ENCODE assay signal across 10 cellular contexts in the genomic region with DNA sequence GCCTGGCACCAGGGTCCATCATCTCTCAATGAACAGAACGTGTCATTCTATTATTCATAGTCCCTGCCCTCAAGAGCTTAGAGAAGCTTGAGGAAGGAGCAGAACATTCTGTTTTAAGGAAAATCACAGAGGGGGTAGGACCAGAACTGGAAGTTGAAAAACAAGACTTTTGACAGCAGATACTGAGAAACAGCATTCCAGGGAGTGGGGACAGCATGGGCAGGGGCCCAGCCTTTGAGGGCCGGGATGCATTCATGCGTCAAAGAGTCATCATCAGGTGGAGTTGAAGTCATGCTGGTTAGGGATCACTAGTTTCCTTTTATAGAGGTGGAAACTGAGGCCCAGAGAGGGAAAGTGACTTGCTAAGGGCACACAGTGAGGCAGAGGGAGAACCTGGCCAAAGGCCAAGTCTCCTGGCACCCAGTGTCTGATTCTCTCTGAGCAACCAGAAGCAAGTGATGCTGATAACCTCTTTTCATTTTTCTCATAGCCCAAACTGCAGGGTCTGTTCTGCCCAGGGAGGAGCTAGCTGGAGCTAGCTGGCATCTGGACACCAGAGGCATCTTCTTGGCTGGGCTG. TPM values are rescaled to one million over a fixed set of nuclear protein-coding genes. Genes with fewer than 3 reads are reported as not detected.
DNase-seq lines count a peak whose midpoint lies in the region; ATAC-seq, FAIRE-seq and TF ChIP-seq lines count a peak whose summit lies in the region.
"Had no signal": no experiment of that assay in that cellular context is flagged by ENCODE, and none has a peak within 500 bp of the region (broad histone marks: within the 10 kb centered on the region; RNA-seq: fewer than 3 reads in every experiment).

No MANE protein-coding gene starts in this region.

- H3K4me3 Mint-ChIP-seq in H9: no peak overlapping the region

- H3K4me1 ChIP-seq in BLaER1 treated with 17β-estradiol and CSF1 and Interleukin-3, amounts not matched to agents 10 nM and 100 nM: peaks cover 50 to 82% (median 75%) of the 10 kb centered on the region in 10 experiments
- H3K4me1 ChIP-seq in breast epithelium (peaks cover 19 to 40% of the 10 kb centered on the region in 2 donors), H9 (ENCODE audit: insufficient read depth, low read length) (peaks cover 4% of the 10 kb centered on the region; the same call in 1 of the 2 replicates)

- H3K27ac ChIP-seq in BLaER1 treated with 17β-estradiol and CSF1 and Interleukin-3, amounts not matched to agents 10 nM and 100 nM: peak overlapping the region in 9 of 11 experiments; percentile 14 to 96 (median 91); a peak in 18 of 22 replicates
- H3K27ac ChIP-seq in breast epithelium: peak overlapping the region; percentile 98 to 100
- no peak overlapping the region for H3K27ac ChIP-seq in neural cell (ENCODE audit: low read length)
- no peak overlapping the region for H3K27ac ChIP-seq in brain microvascular endothelial cell
- H3K27ac ChIP-seq in H9 (ENCODE audit: insufficient read length, low read depth, low read length): no peak overlapping the region

- H2BK20ac ChIP-seq in H9 (ENCODE audit: low read depth, low read length, poor library complexity, severe bottlenecking): no peak overlapping the region

- no peak overlapping the region for H3K18ac ChIP-seq in H9 (ENCODE audit: insufficient read length, low read depth, low read length)

- H2BK12ac ChIP-seq in H9 (ENCODE audit: insufficient read length, low read depth, low read length): no peak overlapping the region

- no peak overlapping the region for H3K4me3 ChIP-seq in BLaER1 treated with 17β-estradiol and CSF1 and Interleukin-3, amounts not matched to agents 10 nM and 100 nM
- H3K4me3 ChIP-seq in H7 (ENCODE audit: insufficient read depth, low read depth, low read length) (no peak overlapping the region), breast epithelium (peak overlapping the region in 1 of 3 donors; percentile 97), neural cell (ENCODE audit: low read length) (no peak overlapping the region), brain microvascular endothelial cell (ENCODE audit: low read depth, low read length) (no peak overlapping the region)

- no peak overlapping the region for H2AFZ ChIP-seq in neural cell (ENCODE audit: low read depth, low read length)
- H2AFZ ChIP-seq in H9 (ENCODE audit: low read length): no peak overlapping the region

- H3K27me3 ChIP-seq in BLaER1 treated with 17β-estradiol and CSF1 and Interleukin-3, amounts not matched to agents 10 nM and 100 nM: no peaks in the 10 kb centered on the region; a peak in 1 of 22 replicates
- peaks cover 7% of the 10 kb centered on the region for H3K27me3 ChIP-seq in H7 (ENCODE audit: control insufficient read depth, insufficient read depth, low read length)
- H3K27me3 ChIP-seq in breast epithelium: no peaks in the 10 kb centered on the region
- no peaks in the 10 kb centered on the region for H3K27me3 ChIP-seq in neural cell (ENCODE audit: insufficient read depth, low read depth, low read length)
- no peaks in the 10 kb centered on the region for H3K27me3 ChIP-seq in brain microvascular endothelial cell (replicated peaks)
- no peaks in the 10 kb centered on the region for H3K27me3 ChIP-seq in H9 (ENCODE audit: insufficient read depth, low read length)

- no peak for TF ChIP-seq RAD21 in neural cell (conservative IDR thresholded peaks at IDR 0.05)

- H3K56ac ChIP-seq in H9 (ENCODE audit: insufficient read length, low read depth, low read length): no peak overlapping the region

- no peak overlapping the region for H3T11ph ChIP-seq in H9 (ENCODE audit: low read length)

- no peak for ATAC-seq in GM21786 (IDR thresholded peaks at IDR 0.05; ENCODE audit: unreplicated experiment)

- H2BK5ac ChIP-seq in H9 (ENCODE audit: insufficient read length, low read length): no peak overlapping the region

- H3K23ac ChIP-seq in H9 (ENCODE audit: insufficient read length, low read depth, low read length): no peak overlapping the region

- no peak overlapping the region for H4K8ac ChIP-seq in H9 (replicated peaks; ENCODE audit: insufficient read length, low read depth, low read length)

- H3K4ac ChIP-seq in H9 (ENCODE audit: low read depth, low read length): no peak overlapping the region

- no peak for TF ChIP-seq CTCF in breast epithelium (IDR thresholded peaks at IDR 0.05)
- no peak for TF ChIP-seq CTCF in neural cell (IDR thresholded peaks at IDR 0.05; ENCODE audit: poor library complexity, severe bottlenecking)
- TF ChIP-seq CTCF in brain microvascular endothelial cell (IDR thresholded peaks at IDR 0.05; ENCODE audit: low read depth, low read length, missing control alignments): no peak
- no peak for TF ChIP-seq CTCF in H9 (conservative IDR thresholded peaks at IDR 0.05)

- H3K4me2 ChIP-seq in BLaER1 treated with 17β-estradiol and CSF1 and Interleukin-3, amounts not matched to agents 10 nM and 100 nM: peak overlapping the region; percentile 82 to 99 (median 92)
- H3K4me2 ChIP-seq in neural cell (ENCODE audit: low read length): no peak overlapping the region
- no peak overlapping the region for H3K4me2 ChIP-seq in H9 (ENCODE audit: insufficient read depth, insufficient read length, low read length)

- no peak overlapping the region for H4K91ac ChIP-seq in H9 (ENCODE audit: insufficient read length, low read depth, low read length)

- no peak for TF ChIP-seq POLR2A in breast epithelium (IDR thresholded peaks at IDR 0.05)

- no CpG with 5 or more reads among the region's 3 CpGs for WGBS in H9 (ENCODE audit: extremely low coverage, insufficient read length, low lambda C conversion rate)

- H2AK5ac ChIP-seq in H9 (ENCODE audit: insufficient read length, low read length): no peak overlapping the region

- in situ Hi-C loops in brain microvascular endothelial cell (cut with HindIII; ENCODE audit: low pct_ligation_motif_present, low sequenced_read_pairs): no loop called here

- no peak overlapping the region for H4K5ac ChIP-seq in H9 (ENCODE audit: insufficient read length, low read depth, low read length)

- H3K36me3 Mint-ChIP-seq in H9 (ENCODE audit: insufficient read depth in 1 of 3, low read depth in 3 of 3): no peaks in the 10 kb centered on the region; a peak in 2 of 7 replicates
- H3K36me3 Mint-ChIP-seq: IgD-negative memory B cell had no signal

- H3K9me3 ChIP-seq in BLaER1 treated with 17β-estradiol and CSF1 and Interleukin-3, amounts not matched to agents 10 nM and 100 nM (replicated peaks in 1 of 11): no peaks in the 10 kb centered on the region
- no peaks in the 10 kb centered on the region for H3K9me3 ChIP-seq in breast epithelium
- no peaks in the 10 kb centered on the region for H3K9me3 ChIP-seq in neural cell (ENCODE audit: low read length)
- H3K9me3 ChIP-seq in H9 (ENCODE audit: control insufficient read depth, low read depth, low read length): no peaks in the 10 kb centered on the region

- H3K27ac Mint-ChIP-seq in H9: no peak overlapping the region; a peak in 1 of 7 replicates

- peaks cover 26 to 46% of the 10 kb centered on the region in 2 experiments for H3K4me1 Mint-ChIP-seq in H9

- no peak for FAIRE-seq in GM19239 (lab: Jason Lieb, UNC)

- H3K79me2 ChIP-seq in neural cell (replicated peaks; ENCODE audit: insufficient read depth, low read length) (no peaks in the 10 kb centered on the region), H9 (ENCODE audit: insufficient read depth, low read length) (no peaks in the 10 kb centered on the region)

- peak; percentile 21 for DNase-seq in H7
- no peak for DNase-seq in breast epithelium (ENCODE audit: low spot score in 2 of 2)
- DNase-seq in GM19239 (ENCODE audit: insufficient read length, low spot score): no peak
- no peak for DNase-seq in brain microvascular endothelial cell
- DNase-seq in H9: no peak
- DNase-seq: GOT3 had no signal

- TF ChIP-seq EP300 in neural cell (conservative IDR thresholded peaks at IDR 0.05; ENCODE audit: poor library complexity, severe bottlenecking): no peak

- H4K20me1 ChIP-seq in BLaER1 treated with 17β-estradiol and CSF1 and Interleukin-3, amounts not matched to agents 10 nM and 100 nM: peaks cover 5 to 24% (median 18%) of the 10 kb centered on the region in 11 experiments; a peak in 18 of 22 replicates
- no peaks in the 10 kb centered on the region for H4K20me1 ChIP-seq in neural cell (ENCODE audit: insufficient read depth)
- H4K20me1 ChIP-seq in H9 (ENCODE audit: control insufficient read depth, insufficient read depth, insufficient read length): no peaks in the 10 kb centered on the region

- H2BK15ac ChIP-seq in H9 (ENCODE audit: low read depth, low read length): no peak overlapping the region

- no peak overlapping the region for H3K14ac ChIP-seq in H9 (ENCODE audit: insufficient read depth, low read length)

- no peaks in the 10 kb centered on the region for H3F3A ChIP-seq in neural cell (ENCODE audit: insufficient read depth, low read length, poor library complexity, severe bottlenecking)

- intact Hi-C loops in breast epithelium (cut with DNase I; ENCODE audit: low total_unique reads): loop anchor here (10.0 kb wide), 1 partner anchor 1514 kb away; the partner anchor contains the start of gene DOLPP1

- H3K9me3 Mint-ChIP-seq in H9: no peaks in the 10 kb centered on the region
- H3K9me3 Mint-ChIP-seq: IgD-negative memory B cell had no signal

- H3K27me3 Mint-ChIP-seq in H9 (ENCODE audit: low read depth): peaks cover 13% of the 10 kb centered on the region
- H3K27me3 Mint-ChIP-seq: IgD-negative memory B cell had no signal

- H3K23me2 ChIP-seq in H9 (ENCODE audit: insufficient read length, low read depth, low read length, poor library complexity, severe bottlenecking): peaks cover 18% of the 10 kb centered on the region

- H3K9ac ChIP-seq in BLaER1 treated with 17β-estradiol and CSF1 and Interleukin-3, amounts not matched to agents 10 nM and 100 nM: peak overlapping the region in 7 of 11 experiments; percentile 0 to 93 (median 90); a peak in 9 of 22 replicates
- peak overlapping the region; percentile 88 for H3K9ac ChIP-seq in neural cell (ENCODE audit: low read length)
- no peak overlapping the region for H3K9ac ChIP-seq in H9 (ENCODE audit: extremely low read depth, insufficient read length, low read length)

- H2BK120ac ChIP-seq in H9 (ENCODE audit: low read depth, low read length, poor library complexity, severe bottlenecking): no peak overlapping the region

- peaks cover 0 to 22% (median under 1%) of the 10 kb centered on the region in 11 experiments; a peak in 9 of 22 replicates for H3K36me3 ChIP-seq in BLaER1 treated with 17β-estradiol and CSF1 and Interleukin-3, amounts not matched to agents 10 nM and 100 nM
- H3K36me3 ChIP-seq in H7 (replicated peaks; ENCODE audit: control insufficient read depth, insufficient read depth, low read length) (no peaks in the 10 kb centered on the region), breast epithelium (no peaks in the 10 kb centered on the region), neural cell (ENCODE audit: insufficient read depth, low read length) (no peaks in the 10 kb centered on the region), brain microvascular endothelial cell (replicated peaks) (peaks cover 2% of the 10 kb centered on the region)

- peaks cover 4% of the 10 kb centered on the region for H3K79me1 ChIP-seq in H9 (ENCODE audit: insufficient read depth, low read depth, low read length, poor library complexity, severe bottlenecking)

- H3K9me2 ChIP-seq in neural cell (ENCODE audit: insufficient read depth, low read length): no peaks in the 10 kb centered on the region

RNA-seq across cellular contexts. Expression of gene STXBP1, which starts 41.5 kb away (rescaled TPM):
- total RNA-seq in H7 (2014; rRNA removed; shearing (Covaris generic)): 5.9 and 12.0 TPM in 2 replicates
- total RNA-seq in breast epithelium (10 to 100 TPM; 19.0 to 45.9 (median 43.2) TPM), H9 (2021) (22.1 and 22.3 TPM in 2 replicates)
- polyA plus RNA-seq in neural cell: 42.5 and 66.2 TPM in 2 replicates
- polyA minus RNA-seq in neural cell: 99.6 and 157 TPM in 2 replicates

Comparison
In these comparisons a context has a peak if more than half of its experiments do, and no peak if none do; other contexts are left out.
1. H3K27ac ChIP-seq: peak in BLaER1 treated with 17β-estradiol and CSF1 and Interleukin-3, amounts not matched to agents 10 nM and 100 nM (9 of 11) and breast epithelium (2 of 2); none in neural cell (single experiment), brain microvascular endothelial cell (single experiment) and H9 (single experiment).
2. H3K4me2 ChIP-seq: peak in BLaER1 treated with 17β-estradiol and CSF1 and Interleukin-3, amounts not matched to agents 10 nM and 100 nM (11 of 11); none in neural cell (single experiment) and H9 (single experiment).